Comparison of ENCODE assay signal across 18 cellular contexts in genomic region chr12:24415934-24416333, GRCh38.
"Had no signal": no experiment of that assay in that cellular context is flagged by ENCODE, and none has a peak within 500 bp of the region (broad histone marks: within the 10 kb centered on the region; RNA-seq: fewer than 3 reads in every experiment).

No MANE protein-coding gene starts in this region.

- H3K36me3 Mint-ChIP-seq: activated CD4-positive, alpha-beta memory T cell treated with anti-CD3 and anti-CD28 coated beads for 36 hours; naive thymus-derived CD4-positive, alpha-beta T cell; T-cell had no signal

- ATAC-seq: activated T-cell treated with anti-CD3 and anti-CD28 coated beads, Interleukin-2, amount 50 U/mL, for 72 hours; foreskin keratinocyte; left colon; naive thymus-derived CD4-positive, alpha-beta T cell; stimulated activated naive CD8-positive, alpha-beta T cell treated with anti-CD3 and anti-CD28 coated beads, Interleukin-15, Interleukin-2, amounts not matched to agents 100 U/mL and 50 U/mL, for 24 hours; T-cell had no signal

- H3K4me1 ChIP-seq: foreskin keratinocyte, neural progenitor cell had no signal

- H3K4me3 ChIP-seq: coronary artery, neural progenitor cell had no signal

- H3K27me3 Mint-ChIP-seq: T-cell had no signal

- H2AFZ ChIP-seq: neural progenitor cell had no signal

- H3K36me3 ChIP-seq: neural progenitor cell had no signal

- H3K9ac ChIP-seq: neural progenitor cell had no signal

- H3K4me3 Mint-ChIP-seq: activated CD4-positive, alpha-beta memory T cell treated with anti-CD3 and anti-CD28 coated beads for 36 hours; activated naive CD4-positive, alpha-beta T cell treated with anti-CD3 and anti-CD28 coated beads for 36 hours; activated T-cell treated with anti-CD3 and anti-CD28 coated beads, Interleukin-2, amount 50 U/mL, for 72 hours; naive thymus-derived CD4-positive, alpha-beta T cell; neural progenitor cell; T-cell had no signal

- H3K27ac Mint-ChIP-seq: activated CD4-positive, alpha-beta memory T cell treated with anti-CD3 and anti-CD28 coated beads for 36 hours; activated naive CD4-positive, alpha-beta T cell treated with anti-CD3 and anti-CD28 coated beads for 36 hours; activated T-cell treated with anti-CD3 and anti-CD28 coated beads, Interleukin-2, amount 50 U/mL, for 72 hours; naive thymus-derived CD4-positive, alpha-beta T cell; neural progenitor cell; T-cell had no signal

- H3K4me2 ChIP-seq: neural progenitor cell had no signal

- H3K9me3 Mint-ChIP-seq: activated CD4-positive, alpha-beta memory T cell treated with anti-CD3 and anti-CD28 coated beads for 36 hours; T-cell had no signal

- DNase-seq: activated CD4-positive, alpha-beta memory T cell treated with anti-CD3 and anti-CD28 coated beads for 36 hours; activated CD4-positive, alpha-beta T cell treated with anti-CD3 and anti-CD28 coated beads for 48 hours; activated effector memory CD4-positive, alpha-beta T cell treated with Interleukin-2 at 50 U/mL for 16 hours; activated naive CD4-positive, alpha-beta T cell treated with anti-CD3 and anti-CD28 coated beads for 36 hours; activated T-cell treated with anti-CD3 and anti-CD28 coated beads, Interleukin-2, amount 50 U/mL, for 72 hours; cerebellar nuclear complex; erythroblast; foreskin keratinocyte; left colon; mesenchymal stem cell; naive thymus-derived CD4-positive, alpha-beta T cell; retina; stimulated activated CD4-positive, alpha-beta T cell treated with anti-CD3 and anti-CD28 coated beads, Interleukin-4, amount 100 ng/mL, for 1 hour; stimulated activated naive CD8-positive, alpha-beta T cell treated with anti-CD3 and anti-CD28 coated beads, Interleukin-15, Interleukin-2, amounts not matched to agents 100 U/mL and 50 U/mL, for 24 hours; T-cell; T-helper 9 cell had no signal

- H3K27me3 ChIP-seq: foreskin keratinocyte, neural progenitor cell had no signal

- H3K27ac ChIP-seq: coronary artery, foreskin keratinocyte, neural progenitor cell had no signal

- H3K4me1 Mint-ChIP-seq: naive thymus-derived CD4-positive, alpha-beta T cell; T-cell had no signal
